In the genomic region with DNA sequence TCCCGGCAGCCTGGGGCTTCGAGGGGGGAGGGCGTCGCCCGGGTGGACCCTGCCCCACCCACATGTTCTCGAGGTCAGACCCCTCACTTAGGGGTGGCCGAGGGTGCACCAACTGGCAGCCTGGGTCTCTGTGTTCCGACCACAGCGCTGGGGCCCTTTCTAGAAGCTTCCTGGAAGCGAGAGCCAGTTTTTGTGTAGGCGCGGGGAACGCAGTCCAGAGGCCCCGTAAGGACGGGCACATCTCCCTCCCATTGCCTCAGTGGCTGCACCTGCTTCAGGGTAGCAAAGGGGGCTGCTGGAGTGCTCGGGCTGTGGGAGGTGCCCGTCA, we compare ENCODE assay signal across 31 cellular contexts.
"Had no signal": no experiment of that assay in that cellular context is flagged by ENCODE, and none has a peak within 500 bp of the region (broad histone marks: within the 10 kb centered on the region; RNA-seq: fewer than 3 reads in every experiment).

No MANE protein-coding gene starts in this region.

- H3K36me3 Mint-ChIP-seq: activated CD4-positive, alpha-beta memory T cell treated with anti-CD3 and anti-CD28 coated beads for 36 hours; activated CD8-positive, alpha-beta memory T cell treated with anti-CD3 and anti-CD28 coated beads, Interleukin-2, amount 10 ng/mL, durations not matched to agents 7 days and 5 days; activated naive CD4-positive, alpha-beta T cell treated with anti-CD3 and anti-CD28 coated beads, Interleukin-2, amount 50 U/mL, for 24 hours had no signal

- H3K4me3 Mint-ChIP-seq: activated CD4-positive, alpha-beta memory T cell treated with anti-CD3 and anti-CD28 coated beads for 36 hours; activated CD4-positive, alpha-beta T cell treated with anti-CD3 and anti-CD28 coated beads for 36 hours; activated CD4-positive, alpha-beta T cell treated with anti-CD3 and anti-CD28 coated beads, Interleukin-2, amount 10 ng/mL, durations not matched to agents 24 days and 14 days; activated CD8-positive, alpha-beta memory T cell treated with anti-CD3 and anti-CD28 coated beads, Interleukin-2, amount 10 ng/mL, durations not matched to agents 7 days and 5 days; activated CD8-positive, alpha-beta T cell treated with anti-CD3 and anti-CD28 coated beads, Interleukin-2, amount 10 ng/mL, durations not matched to agents 7 days and 5 days; activated naive CD4-positive, alpha-beta T cell treated with anti-CD3 and anti-CD28 coated beads for 36 hours; activated naive CD4-positive, alpha-beta T cell treated with anti-CD3 and anti-CD28 coated beads, Interleukin-2, amount 50 U/mL, for 24 hours; activated naive CD8-positive, alpha-beta T cell treated with anti-CD3 and anti-CD28 coated beads for 36 hours; activated naive CD8-positive, alpha-beta T cell treated with anti-CD3 and anti-CD28 coated beads, Interleukin-2, amount 50 U/mL, for 24 hours; activated T-helper 1 cell treated with anti-CD3 and anti-CD28 coated beads, Interleukin-12 subunit alpha, Interleukin-12 subunit beta, Interleukin-2, Interleukin-4 antibody, amounts not matched to agents 30 ng/mL and 10 ng/mL and 1 ng/mL, durations not matched to agents 14 hours and 24 hours and 36 hours; T-helper 17 cell had no signal

- H3K27ac ChIP-seq: adrenal gland, body of pancreas, epithelial cell of prostate, esophagus squamous epithelium, gastroesophageal sphincter had no signal

- H3K4me1 Mint-ChIP-seq: activated CD4-positive, alpha-beta T cell treated with anti-CD3 and anti-CD28 coated beads for 36 hours; activated CD4-positive, alpha-beta T cell treated with anti-CD3 and anti-CD28 coated beads, Interleukin-2, amount 10 ng/mL, durations not matched to agents 24 days and 14 days; activated CD8-positive, alpha-beta memory T cell treated with anti-CD3 and anti-CD28 coated beads, Interleukin-2, amount 10 ng/mL, durations not matched to agents 7 days and 5 days; activated naive CD4-positive, alpha-beta T cell treated with anti-CD3 and anti-CD28 coated beads, Interleukin-2, amount 50 U/mL, for 24 hours; activated naive CD8-positive, alpha-beta T cell treated with anti-CD3 and anti-CD28 coated beads for 36 hours; activated naive CD8-positive, alpha-beta T cell treated with anti-CD3 and anti-CD28 coated beads, Interleukin-2, amount 50 U/mL, for 24 hours had no signal

- H3K36me3 ChIP-seq: adrenal gland, esophagus squamous epithelium, gastroesophageal sphincter had no signal

- H3K27me3 ChIP-seq: adrenal gland, body of pancreas had no signal

- H3K9me3 ChIP-seq: adrenal gland had no signal

- H3K4me3 ChIP-seq: adrenal gland, body of pancreas, esophagus squamous epithelium, gastroesophageal sphincter had no signal

- DNase-seq: activated CD4-positive, alpha-beta memory T cell treated with anti-CD3 and anti-CD28 coated beads for 36 hours; activated CD4-positive, alpha-beta T cell treated with anti-CD3 and anti-CD28 coated beads for 36 hours; activated CD4-positive, alpha-beta T cell treated with anti-CD3 and anti-CD28 coated beads, Interleukin-2, amount 10 ng/mL, durations not matched to agents 24 days and 14 days; activated CD4-positive, CD25-positive, alpha-beta regulatory T cell; activated CD4-positive, CD25-positive, alpha-beta regulatory T cell treated with anti-CD3 and anti-CD28 coated beads, Interleukin-2, amount 50 U/mL, for 72 hours; activated CD8-positive, alpha-beta memory T cell treated with anti-CD3 and anti-CD28 coated beads, Interleukin-2, amount 10 ng/mL, durations not matched to agents 7 days and 5 days; activated CD8-positive, alpha-beta memory T cell treated with anti-CD3 and anti-CD28 coated beads, Interleukin-2, amount 50 U/mL, for 4 hours; activated CD8-positive, alpha-beta T cell treated with anti-CD3 and anti-CD28 coated beads, Interleukin-2, amount 10 ng/mL, durations not matched to agents 7 days and 5 days; activated effector memory CD4-positive, alpha-beta T cell treated with anti-CD3 and anti-CD28 coated beads, Interleukin-2, amount 50 U/mL, for 16 hours; activated naive CD4-positive, alpha-beta T cell treated with anti-CD3 and anti-CD28 coated beads for 36 hours; activated naive CD8-positive, alpha-beta T cell treated with anti-CD3 and anti-CD28 coated beads for 36 hours; activated naive CD8-positive, alpha-beta T cell treated with anti-CD3 and anti-CD28 coated beads, Interleukin-2, amount 50 U/mL, for 24 hours; activated T-cell treated with anti-CD3 and anti-CD28 coated beads, Interleukin-2, amount 50 U/mL, for 1 hour; activated T-cell treated with anti-CD3 and anti-CD28 coated beads, Interleukin-2, amount 50 U/mL, for 48 hours; adrenal gland; amygdala; aorta; body of pancreas; caudate nucleus; cortex of kidney; dermis blood vessel endothelial cell; effector CD4-positive, alpha-beta T cell; esophagus squamous epithelium; foreskin melanocyte; T-helper 1 cell; T-helper 17 cell had no signal

- H3K27ac Mint-ChIP-seq: activated CD4-positive, alpha-beta memory T cell treated with anti-CD3 and anti-CD28 coated beads for 36 hours; activated CD4-positive, alpha-beta T cell treated with anti-CD3 and anti-CD28 coated beads for 36 hours; activated CD4-positive, alpha-beta T cell treated with anti-CD3 and anti-CD28 coated beads, Interleukin-2, amount 10 ng/mL, durations not matched to agents 24 days and 14 days; activated CD8-positive, alpha-beta memory T cell treated with anti-CD3 and anti-CD28 coated beads, Interleukin-2, amount 10 ng/mL, durations not matched to agents 7 days and 5 days; activated CD8-positive, alpha-beta T cell treated with anti-CD3 and anti-CD28 coated beads, Interleukin-2, amount 10 ng/mL, durations not matched to agents 7 days and 5 days; activated naive CD4-positive, alpha-beta T cell treated with anti-CD3 and anti-CD28 coated beads for 36 hours; activated naive CD4-positive, alpha-beta T cell treated with anti-CD3 and anti-CD28 coated beads, Interleukin-2, amount 50 U/mL, for 24 hours; activated naive CD8-positive, alpha-beta T cell treated with anti-CD3 and anti-CD28 coated beads for 36 hours; activated naive CD8-positive, alpha-beta T cell treated with anti-CD3 and anti-CD28 coated beads, Interleukin-2, amount 50 U/mL, for 24 hours; activated T-helper 1 cell treated with anti-CD3 and anti-CD28 coated beads, Interleukin-12 subunit alpha, Interleukin-12 subunit beta, Interleukin-2, Interleukin-4 antibody, amounts not matched to agents 30 ng/mL and 10 ng/mL and 1 ng/mL, durations not matched to agents 14 hours and 24 hours and 36 hours; activated T-helper 2 cell treated with anti-CD3 and anti-CD28 coated beads, Interferon-gamma antibody, Interleukin-2, Interleukin-4, amounts not matched to agents 10 μg/mL and 5 μg/mL and 100 μg/mL, durations not matched to agents 14 hours and 24 hours and 36 hours; T-helper 17 cell had no signal

- H3K27me3 Mint-ChIP-seq: activated naive CD4-positive, alpha-beta T cell treated with anti-CD3 and anti-CD28 coated beads, Interleukin-2, amount 50 U/mL, for 24 hours had no signal

- H3K4me1 ChIP-seq: adrenal gland, body of pancreas, esophagus squamous epithelium had no signal

- ATAC-seq: activated CD4-positive, alpha-beta T cell treated with anti-CD3 and anti-CD28 coated beads for 36 hours; activated CD8-positive, alpha-beta memory T cell treated with anti-CD3 and anti-CD28 coated beads, Interleukin-2, amount 10 ng/mL, durations not matched to agents 7 days and 5 days; activated CD8-positive, alpha-beta T cell treated with anti-CD3 and anti-CD28 coated beads, Interleukin-2, amount 10 ng/mL, durations not matched to agents 7 days and 5 days; activated naive CD8-positive, alpha-beta T cell treated with anti-CD3 and anti-CD28 coated beads, Interleukin-2, amount 50 U/mL, for 24 hours; body of pancreas; gastroesophageal sphincter; T-helper 17 cell had no signal
